Comparison of ENCODE assay signal across 24 cellular contexts in the genomic region with DNA sequence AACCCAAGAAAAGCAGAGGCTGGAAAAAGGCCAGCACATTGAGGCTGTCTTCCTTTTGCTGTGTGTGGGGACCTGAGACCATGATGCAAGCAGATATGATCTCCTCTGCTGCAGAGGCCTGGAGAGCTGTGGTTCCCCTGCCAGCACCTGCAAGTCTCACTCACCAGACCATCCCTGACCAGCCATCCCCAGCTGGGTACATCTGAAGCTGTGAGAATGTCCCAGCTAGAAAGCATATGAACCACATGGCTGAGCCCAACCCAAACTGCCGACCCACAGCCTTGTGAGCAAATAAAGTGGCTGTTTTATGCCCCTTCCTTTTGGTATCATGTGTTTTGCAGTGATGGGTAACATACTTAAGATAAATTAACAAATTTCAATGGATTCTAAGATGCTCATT.
A peak's percentile ranks its signal among the peaks of the same experiment; 100 is the strongest.
DNase-seq lines count a peak whose midpoint lies in the region; ATAC-seq, FAIRE-seq and TF ChIP-seq lines count a peak whose summit lies in the region.
"Had no signal": no experiment of that assay in that cellular context is flagged by ENCODE, and none has a peak within 500 bp of the region (broad histone marks: within the 10 kb centered on the region; RNA-seq: fewer than 3 reads in every experiment).

No MANE protein-coding gene starts in this region.

- POLR2A ChIA-PET in HepG2 (lab: Yijun Ruan, JAX): no interaction called here

- H3K27ac ChIP-seq in HepG2 (ENCODE audit: extremely low read length, insufficient read depth, low read length): no peak overlapping the region
- H3K27ac ChIP-seq in right lobe of liver: no peak overlapping the region
- no peak overlapping the region for H3K27ac ChIP-seq in heart left ventricle
- H3K27ac ChIP-seq: 22Rv1; A549; BLaER1 treated with 17β-estradiol and CSF1 and Interleukin-3, amounts not matched to agents 10 nM and 100 nM had no signal

- no peak overlapping the region for H3K4me3 ChIP-seq in HepG2 (replicated peaks in 1 of 3; ENCODE audit: insufficient read depth in 1 of 3, low read depth in 2 of 3, low read length in 3 of 3)
- no peak overlapping the region for H3K4me3 ChIP-seq in right lobe of liver
- no peak overlapping the region for H3K4me3 ChIP-seq in heart left ventricle
- H3K4me3 ChIP-seq: A549; BLaER1 treated with 17β-estradiol and CSF1 and Interleukin-3, amounts not matched to agents 10 nM and 100 nM had no signal

- in situ Hi-C loops in HepG2 (cut with HindIII; ENCODE audit: extremely low pct_ligation_motif_present, low pct_unique_long_range_greater_than_20kb): no loop called here

- peaks cover 10% of the 10 kb centered on the region; the same call in 1 of the 2 replicates for H3K9me3 ChIP-seq in HepG2 (ENCODE audit: low read length)
- H3K9me3 ChIP-seq in right lobe of liver: peaks cover 0 to 5% (median under 1%) of the 10 kb centered on the region in 4 donors
- peaks cover 0 to 41% (median 9%) of the 10 kb centered on the region in 12 donors for H3K9me3 ChIP-seq in heart left ventricle
- H3K9me3 ChIP-seq: BE2C had no signal

- H4K20me1 ChIP-seq in HepG2 (ENCODE audit: insufficient read depth, low read length): no peaks in the 10 kb centered on the region

- 0% methylated on average over 1 of the region's 1 CpG for WGBS in HepG2 (ENCODE audit: low lambda C conversion rate)
- 67% methylated on average over 1 of the region's 1 CpG for WGBS in right lobe of liver (ENCODE audit: insufficient coverage, low coverage, low lambda C conversion rate, missing lambda C conversion rate)
- 73 to 82% (median 76%) methylated on average over 1 of the region's 1 CpG for WGBS in heart left ventricle, 4 donors

- DNase-seq in HepG2 (ENCODE audit: low spot score) (no peak), right lobe of liver (no peak), NAMALWA (ENCODE audit: low spot score) (peak; percentile 17), SK-N-DZ (ENCODE audit: low spot score) (peak; percentile 32), heart left ventricle (no peak), 8988T (no peak)
- DNase-seq: ACHN; AML-193; BE2C; CD4-positive, alpha-beta T cell; CD8-positive, alpha-beta memory T cell; DMS 273 treated with DMSO at 0.1 percent for 48 hours; DMS79; GF-D8; H7; HCEC 1CT had no signal

- H3K4me2 ChIP-seq in HepG2 (ENCODE audit: low read depth, low read length): no peak overlapping the region
- H3K4me2 ChIP-seq: A549; BLaER1 treated with 17β-estradiol and CSF1 and Interleukin-3, amounts not matched to agents 10 nM and 100 nM had no signal

- FAIRE-seq in HepG2 (lab: Jason Lieb, UNC): no peak
- FAIRE-seq: A549, D721Med, GM12891, GM18507, H1 had no signal

- TF ChIP-seq EP300 in HepG2 (IDR thresholded peaks at IDR 0.05; ENCODE audit: low read depth in 2 of 2, low read length in 2 of 2) (no peak), HepG2 (CRISPR knock-in tag; IDR thresholded peaks at IDR 0.05; ENCODE audit: borderline replicate concordance) (no peak)

- BruUV-seq in HepG2 (replicated peaks; lab: Mats Ljungman, UMichigan): no TSS peak

- no peak overlapping the region for H2AFZ ChIP-seq in HepG2 (ENCODE audit: low read length)

- H3K79me2 ChIP-seq in HepG2 (ENCODE audit: insufficient read depth, low read length): no peaks in the 10 kb centered on the region

- CTCF ChIA-PET in HepG2 (lab: Yijun Ruan, JAX; ENCODE audit: low intra/inter-chr PET ratio, low total read pairs): no interaction called here

- TF ChIP-seq RAD21 in HepG2 (CRISPR knock-in tag; IDR thresholded peaks at IDR 0.05): no peak

- TF ChIP-seq POLR2A in HepG2 (IDR thresholded peaks at IDR 0.05; ENCODE audit: insufficient read depth in 1 of 2, low read depth in 2 of 2, low read length in 2 of 2) (no peak), right lobe of liver (IDR thresholded peaks at IDR 0.05) (no peak), heart left ventricle (IDR thresholded peaks at IDR 0.05) (no peak)

- no peak overlapping the region for H3K9ac ChIP-seq in HepG2 (ENCODE audit: insufficient read depth, low read depth, low read length)
- H3K9ac ChIP-seq: BLaER1 treated with 17β-estradiol and CSF1 and Interleukin-3, amounts not matched to agents 10 nM and 100 nM had no signal

- H3K4me1 ChIP-seq in HepG2 (ENCODE audit: insufficient read depth, low read length) (peaks cover 9% of the 10 kb centered on the region), right lobe of liver (no peaks in the 10 kb centered on the region), heart left ventricle (peaks cover 0 to 7% (median 0%) of the 10 kb centered on the region in 12 donors)
- H3K4me1 ChIP-seq: A549, BE2C had no signal

- H3K36me3 ChIP-seq in HepG2 (replicated peaks in 1 of 2; ENCODE audit: control insufficient read depth in 1 of 2, insufficient read depth in 2 of 2, low read length in 2 of 2) (no peaks in the 10 kb centered on the region), right lobe of liver (no peaks in the 10 kb centered on the region), heart left ventricle (no peaks in the 10 kb centered on the region)
- H3K36me3 ChIP-seq: BE2C had no signal

- ATAC-seq in HepG2 (no peak), right lobe of liver (no peak), heart left ventricle (no peak), GM18873 (IDR thresholded peaks at IDR 0.05; ENCODE audit: low FRiP score, unreplicated experiment) (no peak)
- ATAC-seq: A549 had no signal

- intact Hi-C loops in HepG2 (cut with micrococcal nuclease; ENCODE audit: unreplicated experiment) (no loop called here), right lobe of liver (cut with DNase I) (loop anchor here in 1 of 2 donors (10.0 kb wide), 2 partner anchors 86 to 276 kb away; no protein-coding TSS in a partner anchor), heart left ventricle (cut with DNase I) (loop anchor here in 2 of 10 donors (10.0 kb wide), 2 partner anchors 86 to 186 kb away; no protein-coding TSS in a partner anchor)

- TF ChIP-seq CTCF in HepG2 (CRISPR knock-in tag; IDR thresholded peaks at IDR 0.05): no peak
- no peak for TF ChIP-seq CTCF in right lobe of liver (IDR thresholded peaks at IDR 0.05)
- TF ChIP-seq CTCF in heart left ventricle (IDR thresholded peaks at IDR 0.05): no peak

- H3K27me3 ChIP-seq in HepG2 (ENCODE audit: control insufficient read depth in 1 of 2, insufficient read depth in 2 of 2, low read length in 2 of 2): peaks cover 0 to 6% of the 10 kb centered on the region in 2 experiments; a peak in 2 of 5 replicates
- no peaks in the 10 kb centered on the region for H3K27me3 ChIP-seq in right lobe of liver
- H3K27me3 ChIP-seq in heart left ventricle: no peaks in the 10 kb centered on the region
- H3K27me3 ChIP-seq: BE2C; BLaER1 treated with 17β-estradiol and CSF1 and Interleukin-3, amounts not matched to agents 10 nM and 100 nM had no signal

TF ChIP-seq in HepG2, 621 proteins besides CTCF, POLR2A, EP300 and RAD21:
- TF ChIP-seq BORCS8-MEF2B (CRISPR knock-in tag; IDR thresholded peaks at IDR 0.05) (no peak), ZNF761 (CRISPR knock-in tag; conservative IDR thresholded peaks at IDR 0.05) (no peak), ZNF331 (CRISPR knock-in tag; IDR thresholded peaks at IDR 0.05) (peak; percentile 99)
- TF ChIP-seq, protein P1, sequence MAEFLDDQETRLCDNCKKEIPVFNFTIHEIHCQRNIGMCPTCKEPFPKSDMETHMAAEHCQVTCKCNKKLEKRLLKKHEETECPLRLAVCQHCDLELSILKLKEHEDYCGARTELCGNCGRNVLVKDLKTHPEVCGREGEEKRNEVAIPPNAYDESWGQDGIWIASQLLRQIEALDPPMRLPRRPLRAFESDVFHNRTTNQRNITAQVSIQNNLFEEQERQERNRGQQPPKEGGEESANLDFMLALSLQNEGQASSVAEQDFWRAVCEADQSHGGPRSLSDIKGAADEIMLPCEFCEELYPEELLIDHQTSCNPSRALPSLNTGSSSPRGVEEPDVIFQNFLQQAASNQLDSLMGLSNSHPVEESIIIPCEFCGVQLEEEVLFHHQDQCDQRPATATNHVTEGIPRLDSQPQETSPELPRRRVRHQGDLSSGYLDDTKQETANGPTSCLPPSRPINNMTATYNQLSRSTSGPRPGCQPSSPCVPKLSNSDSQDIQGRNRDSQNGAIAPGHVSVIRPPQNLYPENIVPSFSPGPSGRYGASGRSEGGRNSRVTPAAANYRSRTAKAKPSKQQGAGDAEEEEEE (CRISPR knock-in tag; IDR thresholded peaks at IDR 0.05; ENCODE audit: borderline replicate concordance): no peak

Comparison
In these comparisons a context has a peak if more than half of its experiments do, and no peak if none do; other contexts are left out.
1. DNase-seq: peak in NAMALWA (single experiment) and SK-N-DZ (single experiment); none in HepG2 (single experiment), right lobe of liver (0 of 3), heart left ventricle (0 of 5) and 8988T (single experiment).